ENCODE assay signal across 8 cellular contexts in the genomic region with DNA sequence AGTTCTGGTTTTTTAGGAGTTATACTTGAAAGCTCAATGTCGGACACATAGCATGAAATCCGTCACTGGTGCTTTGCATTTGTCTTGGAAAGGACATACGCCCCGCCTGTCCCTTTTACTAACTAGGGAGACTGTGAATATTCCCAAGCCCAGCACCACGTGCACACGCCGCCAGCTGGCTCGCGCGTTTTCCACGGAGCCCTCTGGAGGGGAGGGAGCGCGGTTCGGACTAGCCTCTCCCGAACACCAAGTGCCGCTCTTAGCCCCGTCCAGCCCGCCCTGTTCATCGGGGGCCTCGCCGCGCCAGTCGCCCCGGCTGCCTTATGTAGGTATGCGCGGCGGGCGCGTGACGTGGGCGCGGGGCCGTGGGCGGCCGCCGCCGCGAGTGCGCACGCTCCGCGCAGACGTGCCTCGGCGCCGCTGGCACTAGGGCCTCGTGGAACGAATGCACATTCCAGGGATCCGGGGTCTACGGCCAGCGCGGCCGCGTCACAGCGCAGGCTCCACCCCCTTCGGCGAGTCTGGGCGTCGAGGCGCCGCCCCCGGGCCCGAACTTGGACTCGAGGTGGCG. TPM values are rescaled to one million over a fixed set of nuclear protein-coding genes. Genes with fewer than 3 reads are reported as not detected.
DNase-seq lines count a peak whose midpoint lies in the region; ATAC-seq and TF ChIP-seq lines count a peak whose summit lies in the region.

No MANE protein-coding gene starts in this region.

- DNase-seq in Caco-2: peak; percentile 95 to 97
- DNase-seq in NT2/D1 (ENCODE audit: low read depth, low spot score): peak; percentile 88
- DNase-seq in activated CD8-positive, alpha-beta memory T cell treated with anti-CD3 and anti-CD28 coated beads, Interleukin-2, amount 50 U/mL, for 1 hour (ENCODE audit: extremely low read depth): peak; percentile 85
- peak; percentile 86 to 90 (median 89) for DNase-seq in effector memory CD8-positive, alpha-beta T cell
- peak; percentile 92 for DNase-seq in mesendoderm
- DNase-seq in stimulated activated CD8-positive, alpha-beta memory T cell treated with anti-CD3 and anti-CD28 coated beads, Interleukin-15, amount 100 ng/mL, for 1 hour (ENCODE audit: low read depth): peak; percentile 69

- H3K9ac ChIP-seq in HUES48 (ENCODE audit: low read depth, low read length): peak overlapping the region; percentile 90
- H3K9ac ChIP-seq in NT2/D1 (ENCODE audit: insufficient read length, low read depth): peak overlapping the region; percentile 85
- peak overlapping the region; percentile 81 for H3K9ac ChIP-seq in mesendoderm (ENCODE audit: low read length)

- intact Hi-C loops in Caco-2 (cut with micrococcal nuclease; ENCODE audit: unreplicated experiment): loop anchor here (1.0 to 10.0 kb wide), 6 partner anchors 67 to 894 kb away; partner anchors contain the start of gene B3GALNT2

- H3K79me1 ChIP-seq in mesendoderm (ENCODE audit: low read length): peaks cover 5% of the 10 kb centered on the region

- H3K4me1 ChIP-seq in Caco-2: peaks cover 23% of the 10 kb centered on the region
- H3K4me1 ChIP-seq in HUES48 (ENCODE audit: control insufficient read depth, insufficient read depth, low read length): peaks cover 44% of the 10 kb centered on the region
- peaks cover 14% of the 10 kb centered on the region for H3K4me1 ChIP-seq in NT2/D1 (ENCODE audit: insufficient read depth, insufficient read length)
- H3K4me1 ChIP-seq in mesendoderm (ENCODE audit: control insufficient read depth, low read depth, low read length): peaks cover 6% of the 10 kb centered on the region

- no peaks in the 10 kb centered on the region for H3K27me3 Mint-ChIP-seq in Caco-2 (ENCODE audit: insufficient read depth, unreplicated experiment)
- no peaks in the 10 kb centered on the region for H3K27me3 Mint-ChIP-seq in effector memory CD8-positive, alpha-beta T cell

- peak in 1 of 2 experiments; percentile 3 for TF ChIP-seq CTCF in Caco-2 (IDR thresholded peaks at IDR 0.05; ENCODE audit: insufficient read depth in 1 of 2, low read depth in 1 of 2, low read length in 1 of 2, severe bottlenecking in 1 of 2, unreplicated experiment in 1 of 2)

- H2AK5ac ChIP-seq in mesendoderm (ENCODE audit: low read length): no peak overlapping the region

- peak overlapping the region; percentile 92 for H3K4me3 Mint-ChIP-seq in Caco-2 (ENCODE audit: unreplicated experiment)
- H3K4me3 Mint-ChIP-seq in effector memory CD8-positive, alpha-beta T cell: peak overlapping the region; percentile 88 to 91

- H3K9me3 ChIP-seq in Caco-2 (no peaks in the 10 kb centered on the region), HUES48 (ENCODE audit: control insufficient read depth, insufficient read depth, low read length) (no peaks in the 10 kb centered on the region), NT2/D1 (ENCODE audit: insufficient read depth, low read length) (no peaks in the 10 kb centered on the region)

- peak overlapping the region; percentile 97 for H3K18ac ChIP-seq in mesendoderm (ENCODE audit: low read length)

- no peaks in the 10 kb centered on the region for H3K27me3 ChIP-seq in Caco-2 (replicated peaks; ENCODE audit: control insufficient read depth, insufficient read depth, low read length)
- H3K27me3 ChIP-seq in HUES48 (ENCODE audit: control insufficient read depth, insufficient read depth, low read length): no peaks in the 10 kb centered on the region
- H3K27me3 ChIP-seq in NT2/D1 (ENCODE audit: insufficient read depth, insufficient read length): no peaks in the 10 kb centered on the region
- H3K27me3 ChIP-seq in mesendoderm (ENCODE audit: insufficient read depth, low read length, poor library complexity): no peaks in the 10 kb centered on the region

- no peaks in the 10 kb centered on the region for H3K9me3 Mint-ChIP-seq in Caco-2 (ENCODE audit: unreplicated experiment)
- H3K9me3 Mint-ChIP-seq in effector memory CD8-positive, alpha-beta T cell: no peaks in the 10 kb centered on the region

- H2BK120ac ChIP-seq in mesendoderm (ENCODE audit: low read depth, low read length): no peak overlapping the region

- peak overlapping the region; percentile 69 for H2BK5ac ChIP-seq in mesendoderm (ENCODE audit: low read length)

- H3K79me2 ChIP-seq in mesendoderm (ENCODE audit: control insufficient read depth, insufficient read depth, low read length): peaks cover 35% of the 10 kb centered on the region

- no peak overlapping the region for H4K5ac ChIP-seq in mesendoderm (ENCODE audit: low read length)

- peaks cover 40% of the 10 kb centered on the region for H3K4me1 Mint-ChIP-seq in Caco-2 (ENCODE audit: low read depth, unreplicated experiment)
- peaks cover 47 to 54% of the 10 kb centered on the region in 2 donors for H3K4me1 Mint-ChIP-seq in effector memory CD8-positive, alpha-beta T cell (ENCODE audit: low read depth in 2 of 2)

- H3K4me3 ChIP-seq in Caco-2 (ENCODE audit: low read depth, low read length): peak overlapping the region; percentile 82
- peak overlapping the region; percentile 94 for H3K4me3 ChIP-seq in HUES48 (ENCODE audit: low read depth, low read length)
- H3K4me3 ChIP-seq in NT2/D1 (ENCODE audit: insufficient read length, low read depth): peak overlapping the region; percentile 74
- peak overlapping the region; percentile 29 for H3K4me3 ChIP-seq in mesendoderm (ENCODE audit: low read length)

- CTCF ChIA-PET in Caco-2 (lab: Charles Lee): interaction anchor here (0.9 to 3.3 kb wide), 7 partner anchors 13 to 473 kb away, joined by 3 to 26 read pairs (median 6); no protein-coding TSS in a partner anchor

- H3K4ac ChIP-seq in mesendoderm (ENCODE audit: low read depth, low read length): peak overlapping the region; percentile 38

- WGBS in mesendoderm (ENCODE audit: extremely low coverage, insufficient coverage, low lambda C conversion rate): no CpG with 5 or more reads among the region's 65 CpGs

- H3K27ac Mint-ChIP-seq in Caco-2 (ENCODE audit: unreplicated experiment): peak overlapping the region; percentile 98
- H3K27ac Mint-ChIP-seq in effector memory CD8-positive, alpha-beta T cell: peak overlapping the region; percentile 99 to 100

- ATAC-seq in GM21390 (IDR thresholded peaks at IDR 0.05; ENCODE audit: unreplicated experiment): peak; percentile 38
- ATAC-seq in effector memory CD8-positive, alpha-beta T cell (replicated peaks): peak; percentile 51

- H3K36me3 ChIP-seq in Caco-2 (ENCODE audit: control insufficient read depth, insufficient read depth, low read length) (peaks cover 7% of the 10 kb centered on the region), HUES48 (ENCODE audit: control insufficient read depth, insufficient read depth, low read length) (peaks cover 23% of the 10 kb centered on the region), NT2/D1 (ENCODE audit: insufficient read depth, insufficient read length, low read length) (peaks cover 33% of the 10 kb centered on the region), mesendoderm (ENCODE audit: control insufficient read depth, insufficient read depth, low read length) (peaks cover 4% of the 10 kb centered on the region)

- no peak overlapping the region for H2BK15ac ChIP-seq in mesendoderm (replicated peaks; ENCODE audit: low read depth)

- peak overlapping the region; percentile 93 for H3K4me2 ChIP-seq in mesendoderm (ENCODE audit: low read length)

- POLR2A ChIA-PET in Caco-2 (lab: Charles Lee): interaction anchor here (0.5 to 5.1 kb wide), 22 partner anchors 10 to 894 kb away, joined by 3 to 72 read pairs (median 9); no protein-coding TSS in a partner anchor

- H3K27ac ChIP-seq in HUES48 (ENCODE audit: low read depth, low read length): peak overlapping the region; percentile 98
- peak overlapping the region; percentile 94 for H3K27ac ChIP-seq in mesendoderm (ENCODE audit: low read depth, low read length)

- H4K8ac ChIP-seq in mesendoderm (ENCODE audit: low read depth, low read length): no peak overlapping the region

- H3K23ac ChIP-seq in mesendoderm (ENCODE audit: low read length): peak overlapping the region; percentile 11

- no TSS peak for BruUV-seq in Caco-2 (replicated peaks; lab: Mats Ljungman, UMichigan)

- H3K36me3 Mint-ChIP-seq in Caco-2 (ENCODE audit: insufficient read depth, unreplicated experiment): peaks cover 61% of the 10 kb centered on the region
- H3K36me3 Mint-ChIP-seq in effector memory CD8-positive, alpha-beta T cell (ENCODE audit: insufficient read depth): peaks cover 70% of the 10 kb centered on the region

- H3K56ac ChIP-seq in mesendoderm (ENCODE audit: low read length): peak overlapping the region; percentile 85

RNA-seq across cellular contexts. Expression of gene IRF2BP2, which starts 0.7 kb away (rescaled TPM):
- total RNA-seq in Caco-2 (2022): 129 and 135 TPM in 2 replicates
- polyA plus RNA-seq in mesendoderm (2013, experiment 1 of 2): 26.4 TPM
- polyA plus RNA-seq in mesendoderm (2013, experiment 2 of 2): 26.7 TPM

Comparison
In these comparisons a context has a peak if more than half of its experiments do, and no peak if none do; other contexts are left out.
1. Peak in every context shown above with its lines: DNase-seq, ATAC-seq, H3K4me3 ChIP-seq and H3K27ac ChIP-seq.
2. H3K4me3 ChIP-seq: peak in every context shown above with its lines; median percentile 94 in HUES48; 82 in Caco-2; 74 in NT2/D1; 29 in mesendoderm.